In the genomic region with DNA sequence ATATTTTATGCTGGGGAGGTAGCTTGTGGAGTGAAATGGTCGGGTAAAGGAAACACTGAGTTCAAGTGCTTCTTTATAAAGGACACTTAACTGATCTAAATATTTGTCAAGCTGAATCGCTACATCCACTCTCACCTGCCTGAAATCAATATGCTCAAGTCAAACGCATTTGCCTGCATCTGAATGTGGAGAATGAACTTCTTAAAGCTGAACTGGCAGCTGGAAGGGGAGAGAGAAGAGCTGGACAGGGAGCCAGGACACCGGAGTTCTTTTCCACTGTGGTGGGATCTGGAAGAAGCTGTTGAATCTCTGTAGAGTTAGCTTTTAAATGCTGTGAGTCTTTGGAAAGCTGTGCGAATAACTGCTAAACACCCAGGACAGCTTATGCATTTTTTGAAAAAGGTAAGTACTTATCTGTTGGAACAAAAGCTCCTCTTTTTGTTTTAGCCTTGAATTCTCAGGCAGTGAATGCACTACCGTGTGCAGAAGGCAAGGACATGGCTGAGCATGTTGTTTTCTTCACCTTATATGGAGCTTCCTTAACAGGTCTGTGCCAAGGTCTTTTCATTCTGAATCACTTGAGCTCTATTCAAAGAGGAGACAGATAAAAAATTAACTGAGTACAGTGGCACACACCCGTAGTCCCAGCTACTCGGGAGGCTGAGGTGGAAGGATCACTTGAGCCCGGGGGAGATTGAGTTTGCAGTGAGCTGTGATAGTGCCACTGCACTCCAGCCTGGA, we compare ENCODE assay signal across 10 cellular contexts.
A peak's percentile ranks its signal among the peaks of the same experiment; 100 is the strongest.
DNase-seq lines count a peak whose midpoint lies in the region; ATAC-seq and TF ChIP-seq lines count a peak whose summit lies in the region.
"Had no signal": no experiment of that assay in that cellular context is flagged by ENCODE, and none has a peak within 500 bp of the region (broad histone marks: within the 10 kb centered on the region; RNA-seq: fewer than 3 reads in every experiment).

No MANE protein-coding gene starts in this region.

- intact Hi-C loops in left ventricle myocardium superior (cut with micrococcal nuclease): no loop called here

- DNase-seq in left ventricle myocardium superior (no peak), cortex of kidney (lab: John Stamatoyannopoulos, UW) (no peak)
- DNase-seq: effector memory CD8-positive, alpha-beta T cell; SW 1271 had no signal

- peak; percentile 59 for ATAC-seq in GM19463 (IDR thresholded peaks at IDR 0.05; ENCODE audit: unreplicated experiment)
- ATAC-seq in SK-N-SH treated with all-trans-retinoic acid at 6 μM for 48 hours: peak; percentile 65
- peak; percentile 35 for ATAC-seq in left ventricle myocardium superior
- no peak for ATAC-seq in GM21717 (IDR thresholded peaks at IDR 0.05; ENCODE audit: unreplicated experiment)
- no peak for ATAC-seq in HG03460 (IDR thresholded peaks at IDR 0.05; ENCODE audit: unreplicated experiment)
- ATAC-seq in GM21390 (IDR thresholded peaks at IDR 0.05; ENCODE audit: unreplicated experiment): no peak
- ATAC-seq: effector memory CD8-positive, alpha-beta T cell had no signal

- H3K27me3 ChIP-seq in ACC112 (ENCODE audit: insufficient read depth, low read length): no peaks in the 10 kb centered on the region

- H3K36me3 ChIP-seq in ACC112 (ENCODE audit: insufficient read depth, low read length): peaks cover 14% of the 10 kb centered on the region; the same call in 1 of the 2 replicates

- H3K4me1 ChIP-seq in ACC112 (ENCODE audit: control insufficient read depth, insufficient read depth, low read length, unreplicated experiment): peaks cover 68% of the 10 kb centered on the region

- H3K4me3 ChIP-seq in ACC112 (ENCODE audit: low read depth, low read length): peak overlapping the region; percentile 79

- H3K79me2 ChIP-seq in ACC112 (ENCODE audit: control insufficient read depth, insufficient read depth, low read length, unreplicated experiment): peaks cover 45% of the 10 kb centered on the region

- no peak overlapping the region for H2AFZ ChIP-seq in ACC112 (ENCODE audit: low read length, unreplicated experiment)

- H3K27ac ChIP-seq in ACC112 (ENCODE audit: low read depth, low read length): peak overlapping the region; percentile 100

TF ChIP-seq in SK-N-SH treated with all-trans-retinoic acid at 6 μM for 48 hours, 23 proteins besides CTCF, POLR2A, EP300 and RAD21:
- TF ChIP-seq PPARA (CRISPR knock-in tag; IDR thresholded peaks at IDR 0.05; ENCODE audit: borderline replicate concordance): no peak
- no peak for TF ChIP-seq TOX (CRISPR knock-in tag; IDR thresholded peaks at IDR 0.05; ENCODE audit: borderline replicate concordance)
- no peak for TF ChIP-seq OSR1 (CRISPR knock-in tag; IDR thresholded peaks at IDR 0.05)
- TF ChIP-seq, protein P1, sequence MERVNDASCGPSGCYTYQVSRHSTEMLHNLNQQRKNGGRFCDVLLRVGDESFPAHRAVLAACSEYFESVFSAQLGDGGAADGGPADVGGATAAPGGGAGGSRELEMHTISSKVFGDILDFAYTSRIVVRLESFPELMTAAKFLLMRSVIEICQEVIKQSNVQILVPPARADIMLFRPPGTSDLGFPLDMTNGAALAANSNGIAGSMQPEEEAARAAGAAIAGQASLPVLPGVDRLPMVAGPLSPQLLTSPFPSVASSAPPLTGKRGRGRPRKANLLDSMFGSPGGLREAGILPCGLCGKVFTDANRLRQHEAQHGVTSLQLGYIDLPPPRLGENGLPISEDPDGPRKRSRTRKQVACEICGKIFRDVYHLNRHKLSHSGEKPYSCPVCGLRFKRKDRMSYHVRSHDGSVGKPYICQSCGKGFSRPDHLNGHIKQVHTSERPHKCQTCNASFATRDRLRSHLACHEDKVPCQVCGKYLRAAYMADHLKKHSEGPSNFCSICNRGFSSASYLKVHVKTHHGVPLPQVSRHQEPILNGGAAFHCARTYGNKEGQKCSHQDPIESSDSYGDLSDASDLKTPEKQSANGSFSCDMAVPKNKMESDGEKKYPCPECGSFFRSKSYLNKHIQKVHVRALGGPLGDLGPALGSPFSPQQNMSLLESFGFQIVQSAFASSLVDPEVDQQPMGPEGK (CRISPR knock-in tag; IDR thresholded peaks at IDR 0.05; ENCODE audit: borderline replicate concordance): no peak
- TF ChIP-seq ESRRG (CRISPR knock-in tag; IDR thresholded peaks at IDR 0.05): no peak
- no peak for TF ChIP-seq TCF4 (CRISPR knock-in tag; IDR thresholded peaks at IDR 0.05; ENCODE audit: borderline replicate concordance)
- no peak for TF ChIP-seq ZNF8 (CRISPR knock-in tag; IDR thresholded peaks at IDR 0.05)
- TF ChIP-seq CSRNP3 (CRISPR knock-in tag; IDR thresholded peaks at IDR 0.05): no peak
- TF ChIP-seq, protein P2, sequence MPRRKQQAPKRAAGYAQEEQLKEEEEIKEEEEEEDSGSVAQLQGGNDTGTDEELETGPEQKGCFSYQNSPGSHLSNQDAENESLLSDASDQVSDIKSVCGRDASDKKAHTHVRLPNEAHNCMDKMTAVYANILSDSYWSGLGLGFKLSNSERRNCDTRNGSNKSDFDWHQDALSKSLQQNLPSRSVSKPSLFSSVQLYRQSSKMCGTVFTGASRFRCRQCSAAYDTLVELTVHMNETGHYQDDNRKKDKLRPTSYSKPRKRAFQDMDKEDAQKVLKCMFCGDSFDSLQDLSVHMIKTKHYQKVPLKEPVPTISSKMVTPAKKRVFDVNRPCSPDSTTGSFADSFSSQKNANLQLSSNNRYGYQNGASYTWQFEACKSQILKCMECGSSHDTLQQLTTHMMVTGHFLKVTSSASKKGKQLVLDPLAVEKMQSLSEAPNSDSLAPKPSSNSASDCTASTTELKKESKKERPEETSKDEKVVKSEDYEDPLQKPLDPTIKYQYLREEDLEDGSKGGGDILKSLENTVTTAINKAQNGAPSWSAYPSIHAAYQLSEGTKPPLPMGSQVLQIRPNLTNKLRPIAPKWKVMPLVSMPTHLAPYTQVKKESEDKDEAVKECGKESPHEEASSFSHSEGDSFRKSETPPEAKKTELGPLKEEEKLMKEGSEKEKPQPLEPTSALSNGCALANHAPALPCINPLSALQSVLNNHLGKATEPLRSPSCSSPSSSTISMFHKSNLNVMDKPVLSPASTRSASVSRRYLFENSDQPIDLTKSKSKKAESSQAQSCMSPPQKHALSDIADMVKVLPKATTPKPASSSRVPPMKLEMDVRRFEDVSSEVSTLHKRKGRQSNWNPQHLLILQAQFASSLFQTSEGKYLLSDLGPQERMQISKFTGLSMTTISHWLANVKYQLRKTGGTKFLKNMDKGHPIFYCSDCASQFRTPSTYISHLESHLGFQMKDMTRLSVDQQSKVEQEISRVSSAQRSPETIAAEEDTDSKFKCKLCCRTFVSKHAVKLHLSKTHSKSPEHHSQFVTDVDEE (CRISPR knock-in tag; IDR thresholded peaks at IDR 0.05): no peak
- no peak for TF ChIP-seq BACH2 (CRISPR knock-in tag; IDR thresholded peaks at IDR 0.05; ENCODE audit: borderline replicate concordance)
- no peak for TF ChIP-seq GLIS3 (CRISPR knock-in tag; IDR thresholded peaks at IDR 0.05)
- TF ChIP-seq POU6F1 (CRISPR knock-in tag; IDR thresholded peaks at IDR 0.05; ENCODE audit: borderline replicate concordance, low read depth): no peak
- no peak for TF ChIP-seq ISL1 (CRISPR knock-in tag; IDR thresholded peaks at IDR 0.05)
- TF ChIP-seq RARB (CRISPR knock-in tag; IDR thresholded peaks at IDR 0.05): no peak

Comparison
In these comparisons a context has a peak if more than half of its experiments do, and no peak if none do; other contexts are left out.
1. ATAC-seq: peak in GM19463 (single experiment), SK-N-SH treated with all-trans-retinoic acid at 6 μM for 48 hours (single experiment) and left ventricle myocardium superior (single experiment); none in GM21717 (single experiment), HG03460 (single experiment) and GM21390 (single experiment).